Comparison of ENCODE assay signal across 8 cellular contexts in genomic region chr2:15560404-15560987, GRCh38. TPM values are rescaled to one million over a fixed set of nuclear protein-coding genes. Genes with fewer than 3 reads are reported as not detected.
A peak's percentile ranks its signal among the peaks of the same experiment; 100 is the strongest.
DNase-seq lines count a peak whose midpoint lies in the region; ATAC-seq and TF ChIP-seq lines count a peak whose summit lies in the region.

No MANE protein-coding gene starts in this region.

- DNase-seq in NOMO-1 treated with DMSO at 0.1 percent for 48 hours (lab: John Stamatoyannopoulos, UW; ENCODE audit: unreplicated experiment) (peak; percentile 1), NOMO-1 treated with dmso at 0.1 percent for 144 hours (lab: John Stamatoyannopoulos, UW; ENCODE audit: unreplicated experiment) (no peak), fibroblast of lung (ENCODE audit: low read depth in 2 of 2) (peak; percentile 27 to 43), DMS153 treated with DMSO at 0.1 percent for 48 hours (lab: John Stamatoyannopoulos, UW; ENCODE audit: unreplicated experiment) (no peak)
- DNase-seq in activated CD4-positive, alpha-beta memory T cell treated with anti-CD3 and anti-CD28 coated beads for 36 hours = peak; percentile 31
- peak in 3 of 10 donors; percentile 5 to 19 (median 8) for DNase-seq in naive thymus-derived CD8-positive, alpha-beta T cell

- H3K27ac Mint-ChIP-seq in activated CD4-positive, alpha-beta memory T cell treated with anti-CD3 and anti-CD28 coated beads for 36 hours = peak overlapping the region; percentile 94
- peak overlapping the region; percentile 91 to 100 (median 99) for H3K27ac Mint-ChIP-seq in naive thymus-derived CD8-positive, alpha-beta T cell

- H4K20me1 ChIP-seq in Loucy (ENCODE audit: insufficient read depth, low read length, poor library complexity, severe bottlenecking) (no peaks in the 10 kb centered on the region), fibroblast of lung (ENCODE audit: control insufficient read depth, extremely low read depth, insufficient read depth, low read length) (no peaks in the 10 kb centered on the region)

- peak overlapping the region; percentile 6; the same call in 1 of the 2 replicates for H2AFZ ChIP-seq in Loucy (ENCODE audit: low read length)
- H2AFZ ChIP-seq in fibroblast of lung (ENCODE audit: low read length) = peak overlapping the region; percentile 99

- CTCF ChIA-PET in HEK293 (lab: Yijun Ruan, JAX) = interaction anchor here (0.9 to 1.5 kb wide), 2 partner anchors 11 to 13 kb away, joined by 4 read pairs; no protein-coding TSS in a partner anchor
- CTCF ChIA-PET in activated CD4-positive, alpha-beta memory T cell treated with anti-CD3 and anti-CD28 coated beads for 36 hours (lab: Charles Lee) = interaction anchor here (8.5 kb wide), 1 partner anchor 16 kb away, joined by 73 read pairs; no protein-coding TSS in a partner anchor

- peaks cover 3% of the 10 kb centered on the region; the same call in 1 of the 2 replicates for H3F3A ChIP-seq in Loucy (ENCODE audit: low read depth)

- peak overlapping the region; percentile 99 for H3K4me3 ChIP-seq in HEK293 (ENCODE audit: low read depth, low read length)
- H3K4me3 ChIP-seq in Loucy (ENCODE audit: low read length, poor library complexity, severe bottlenecking) = peak overlapping the region; percentile 86
- H3K4me3 ChIP-seq in fibroblast of lung (replicated peaks in 1 of 4; ENCODE audit: control extremely low read depth in 1 of 4, insufficient read depth in 1 of 4, low read depth in 3 of 4, low read length in 4 of 4) = peak overlapping the region; percentile 82 to 98 (median 95)

- POLR2A ChIA-PET in HEK293 (lab: Yijun Ruan, JAX) = no interaction called here
- POLR2A ChIA-PET in activated CD4-positive, alpha-beta memory T cell treated with anti-CD3 and anti-CD28 coated beads for 36 hours (lab: Charles Lee) = interaction anchor here (3.4 kb wide), 1 partner anchor 31 kb away, joined by 17 read pairs; the partner anchor contains the start of gene DDX1
- POLR2A ChIA-PET in naive thymus-derived CD8-positive, alpha-beta T cell (lab: Charles Lee) = interaction anchor here (0.6 to 1.9 kb wide), 4 partner anchors 16 to 121 kb away, joined by 3 to 13 read pairs (median 5); partner anchors contain the start of gene DDX1

- H3K36me3 ChIP-seq in HEK293 (ENCODE audit: control insufficient read depth in 2 of 2, insufficient read depth in 1 of 2, low read length in 2 of 2) (no peaks in the 10 kb centered on the region), Loucy (ENCODE audit: insufficient read depth, low read length) (no peaks in the 10 kb centered on the region), fibroblast of lung (ENCODE audit: control insufficient read depth, insufficient read depth, low read length) (no peaks in the 10 kb centered on the region)

- H3K9me3 ChIP-seq in HEK293 (ENCODE audit: control insufficient read depth, insufficient read depth, low read depth, low read length) (no peaks in the 10 kb centered on the region), Loucy (ENCODE audit: insufficient read depth, low read depth, low read length) (no peaks in the 10 kb centered on the region), fibroblast of lung (ENCODE audit: control insufficient read depth, insufficient read depth, low read depth, low read length) (no peaks in the 10 kb centered on the region)

- H3K9ac ChIP-seq in Loucy (ENCODE audit: low read depth, low read length, poor library complexity, severe bottlenecking) (peak overlapping the region; percentile 82), fibroblast of lung (ENCODE audit: insufficient read depth, low read length) (peak overlapping the region; percentile 88)

- TF ChIP-seq CTCF in HEK293 (tag by site-specific recombination; IDR thresholded peaks at IDR 0.05) (no peak), Loucy (conservative IDR thresholded peaks at IDR 0.05; ENCODE audit: low read length) (no peak), fibroblast of lung (conservative IDR thresholded peaks at IDR 0.05 in 1 of 2, IDR thresholded peaks at IDR 0.05 in 1 of 2; ENCODE audit: low read depth in 1 of 2, low read length in 2 of 2) (no peak)

- H3K4me2 ChIP-seq in Loucy (ENCODE audit: low read depth, low read length, poor library complexity, severe bottlenecking) (peak overlapping the region; percentile 94), fibroblast of lung (ENCODE audit: extremely low read depth, insufficient read depth, low read length) (peak overlapping the region; percentile 26)

- H3K79me2 ChIP-seq in Loucy (ENCODE audit: insufficient read depth, low read length) = peaks cover 51% of the 10 kb centered on the region
- H3K79me2 ChIP-seq in fibroblast of lung (ENCODE audit: control insufficient read depth, insufficient read depth, low read length) = peaks cover 39% of the 10 kb centered on the region

- intact Hi-C loops in activated CD4-positive, alpha-beta memory T cell treated with anti-CD3 and anti-CD28 coated beads for 36 hours (cut with micrococcal nuclease) = loop anchor here (1.0 to 10.0 kb wide), 3 partner anchors 186 to 383 kb away; no protein-coding TSS in a partner anchor

- no peaks in the 10 kb centered on the region for H3K9me3 Mint-ChIP-seq in activated CD4-positive, alpha-beta memory T cell treated with anti-CD3 and anti-CD28 coated beads for 36 hours
- no peaks in the 10 kb centered on the region for H3K9me3 Mint-ChIP-seq in naive thymus-derived CD8-positive, alpha-beta T cell

- peaks cover 4% of the 10 kb centered on the region for H3K36me3 Mint-ChIP-seq in activated CD4-positive, alpha-beta memory T cell treated with anti-CD3 and anti-CD28 coated beads for 36 hours
- H3K36me3 Mint-ChIP-seq in naive thymus-derived CD8-positive, alpha-beta T cell = peaks cover 0 to 8% (median 0%) of the 10 kb centered on the region in 3 donors

- H3K27ac ChIP-seq in HEK293 (ENCODE audit: extremely low read depth, low read depth, low read length) = peak overlapping the region; percentile 58; the same call in 1 of the 2 replicates
- peak overlapping the region; percentile 88 for H3K27ac ChIP-seq in fibroblast of lung (ENCODE audit: insufficient read depth, low read length)

- H3K4me1 Mint-ChIP-seq in activated CD4-positive, alpha-beta memory T cell treated with anti-CD3 and anti-CD28 coated beads for 36 hours (ENCODE audit: low read depth) = peaks cover 31% of the 10 kb centered on the region
- H3K4me1 Mint-ChIP-seq in naive thymus-derived CD8-positive, alpha-beta T cell = peaks cover 21 to 49% (median 36%) of the 10 kb centered on the region in 4 donors

- no peaks in the 10 kb centered on the region for H3K4me1 ChIP-seq in HEK293 (ENCODE audit: control insufficient read depth, insufficient read depth, low read length)
- H3K4me1 ChIP-seq in Loucy (ENCODE audit: insufficient read depth, low read length, poor library complexity, severe bottlenecking) = peaks cover 58% of the 10 kb centered on the region
- H3K4me1 ChIP-seq in fibroblast of lung (ENCODE audit: control insufficient read depth, extremely low read depth, insufficient read depth, low read length) = no peaks in the 10 kb centered on the region

- no peaks in the 10 kb centered on the region for H3K27me3 ChIP-seq in Loucy (ENCODE audit: insufficient read depth, low read length, poor library complexity, severe bottlenecking)
- H3K27me3 ChIP-seq in fibroblast of lung (ENCODE audit: control insufficient read depth, insufficient read depth, low read length) = no peaks in the 10 kb centered on the region

- H3K9me2 ChIP-seq in Loucy (replicated peaks; ENCODE audit: low read depth, low read length) = no peaks in the 10 kb centered on the region

- peak overlapping the region; percentile 99 for H3K4me3 Mint-ChIP-seq in activated CD4-positive, alpha-beta memory T cell treated with anti-CD3 and anti-CD28 coated beads for 36 hours
- H3K4me3 Mint-ChIP-seq in naive thymus-derived CD8-positive, alpha-beta T cell = peak overlapping the region; percentile 86 to 100 (median 99)

- ATAC-seq in naive thymus-derived CD8-positive, alpha-beta T cell = peak; percentile 36 to 41

- H3K27me3 Mint-ChIP-seq in activated CD4-positive, alpha-beta memory T cell treated with anti-CD3 and anti-CD28 coated beads for 36 hours = peaks cover 2% of the 10 kb centered on the region
- H3K27me3 Mint-ChIP-seq in naive thymus-derived CD8-positive, alpha-beta T cell = peaks cover 0 to 7% (median 0%) of the 10 kb centered on the region in 5 donors

TF ChIP-seq in HEK293, 187 proteins besides CTCF, POLR2A, EP300 and RAD21 (continues in another document):
- peak; percentile 95 for TF ChIP-seq ZBTB17 (tag by site-specific recombination; IDR thresholded peaks at IDR 0.05)
- TF ChIP-seq ZNF341 (tag by site-specific recombination; IDR thresholded peaks at IDR 0.05; ENCODE audit: low read depth) = no peak
- TF ChIP-seq ZNF600 (tag by site-specific recombination; IDR thresholded peaks at IDR 0.05) = peak; percentile 77
- no peak for TF ChIP-seq ZNF596 (tag by site-specific recombination; IDR thresholded peaks at IDR 0.05)
- TF ChIP-seq ZNF335 (tag by site-specific recombination; conservative IDR thresholded peaks at IDR 0.05) = peak; percentile 93
- no peak for TF ChIP-seq ZNF521 (tag by site-specific recombination; IDR thresholded peaks at IDR 0.05)
- no peak for TF ChIP-seq ZNF571 (tag by site-specific recombination; IDR thresholded peaks at IDR 0.05)
- TF ChIP-seq ZNF670 (tag by site-specific recombination; IDR thresholded peaks at IDR 0.05; ENCODE audit: low read depth) = no peak

RNA-seq across cellular contexts. Expression of gene NBAS, which starts 0.6 kb away (rescaled TPM):
- total RNA-seq in activated CD4-positive, alpha-beta memory T cell treated with anti-CD3 and anti-CD28 coated beads for 36 hours = 10 to 100 TPM; 40.1 to 44.0 TPM
- 124 and 133 TPM in 2 replicates for total RNA-seq in fibroblast of lung
- 23.9 and 27.0 TPM in 2 replicates for polyA plus RNA-seq in fibroblast of lung
- 31.1 and 32.4 TPM in 2 replicates for polyA plus RNA-seq in fibroblast of lung (2012)
- 49.7 and 73.5 TPM in 2 replicates for polyA minus RNA-seq in fibroblast of lung (ENCODE audit: low replicate concordance)
- 10 to 100 TPM; 33.7 to 35.0 TPM for total RNA-seq in naive thymus-derived CD8-positive, alpha-beta T cell
- polyA plus RNA-seq in naive thymus-derived CD8-positive, alpha-beta T cell = 10 to 100 TPM; 19.0 to 20.6 (median 20.0) TPM

RNA-seq across cellular contexts. Expression of gene DDX1, which starts 31.2 kb away (rescaled TPM):
- total RNA-seq in activated CD4-positive, alpha-beta memory T cell treated with anti-CD3 and anti-CD28 coated beads for 36 hours = 10 to 100 TPM; 79.7 to 81.1 TPM
- total RNA-seq in fibroblast of lung = 51.9 and 54.3 TPM in 2 replicates
- polyA plus RNA-seq in fibroblast of lung = 136 and 176 TPM in 2 replicates
- polyA plus RNA-seq in fibroblast of lung (2012) = 105 and 118 TPM in 2 replicates
- 5.7 and 7.9 TPM in 2 replicates for polyA minus RNA-seq in fibroblast of lung (ENCODE audit: low replicate concordance)
- 10 to 100 TPM; 57.7 to 64.1 TPM for total RNA-seq in naive thymus-derived CD8-positive, alpha-beta T cell
- polyA plus RNA-seq in naive thymus-derived CD8-positive, alpha-beta T cell = 10 to 100 TPM; 39.9 to 58.0 (median 41.3) TPM

Comparison
In these comparisons a context has a peak if more than half of its experiments do, and no peak if none do; other contexts are left out.
1. DNase-seq: peak in NOMO-1 treated with DMSO at 0.1 percent for 48 hours (single experiment), activated CD4-positive, alpha-beta memory T cell treated with anti-CD3 and anti-CD28 coated beads for 36 hours (single experiment) and fibroblast of lung (2 of 2); none in NOMO-1 treated with dmso at 0.1 percent for 144 hours (single experiment) and DMS153 treated with DMSO at 0.1 percent for 48 hours (single experiment).
2. Peak in every context shown above with its lines, with median percentiles within 50 percentile points of each other: H3K4me3 ChIP-seq.